Comparison of ENCODE assay signal across 1 cellular context in genomic region chr19:12295191-12295590, GRCh38.
TF ChIP-seq lines count a peak whose summit lies in the region.

No MANE protein-coding gene starts in this region.

TF ChIP-seq in SK-N-SH treated with all-trans-retinoic acid at 6 μM for 48 hours, 23 proteins besides CTCF, POLR2A, EP300 and RAD21 (continued from another document):
- TF ChIP-seq CREB5 (CRISPR knock-in tag; IDR thresholded peaks at IDR 0.05; ENCODE audit: low read depth) (no peak), TOX (CRISPR knock-in tag; IDR thresholded peaks at IDR 0.05; ENCODE audit: borderline replicate concordance) (no peak), ZNF565 (CRISPR knock-in tag; conservative IDR thresholded peaks at IDR 0.05; ENCODE audit: low read depth) (no peak), GLIS3 (CRISPR knock-in tag; IDR thresholded peaks at IDR 0.05) (no peak), PPARA (CRISPR knock-in tag; IDR thresholded peaks at IDR 0.05; ENCODE audit: borderline replicate concordance) (no peak), ISL1 (CRISPR knock-in tag; IDR thresholded peaks at IDR 0.05) (no peak), TSHZ2 (CRISPR knock-in tag; IDR thresholded peaks at IDR 0.05) (no peak), TCF4 (CRISPR knock-in tag; IDR thresholded peaks at IDR 0.05; ENCODE audit: borderline replicate concordance) (no peak), OSR1 (CRISPR knock-in tag; IDR thresholded peaks at IDR 0.05) (no peak), CSRNP3 (CRISPR knock-in tag; IDR thresholded peaks at IDR 0.05) (no peak), ZFP30 (CRISPR knock-in tag; IDR thresholded peaks at IDR 0.05) (no peak), ESRRG (CRISPR knock-in tag; IDR thresholded peaks at IDR 0.05) (no peak), ARNTL (CRISPR knock-in tag; IDR thresholded peaks at IDR 0.05; ENCODE audit: borderline replicate concordance, low read depth) (no peak), ZNF70 (CRISPR knock-in tag; IDR thresholded peaks at IDR 0.05) (no peak)
